In the genomic region with DNA sequence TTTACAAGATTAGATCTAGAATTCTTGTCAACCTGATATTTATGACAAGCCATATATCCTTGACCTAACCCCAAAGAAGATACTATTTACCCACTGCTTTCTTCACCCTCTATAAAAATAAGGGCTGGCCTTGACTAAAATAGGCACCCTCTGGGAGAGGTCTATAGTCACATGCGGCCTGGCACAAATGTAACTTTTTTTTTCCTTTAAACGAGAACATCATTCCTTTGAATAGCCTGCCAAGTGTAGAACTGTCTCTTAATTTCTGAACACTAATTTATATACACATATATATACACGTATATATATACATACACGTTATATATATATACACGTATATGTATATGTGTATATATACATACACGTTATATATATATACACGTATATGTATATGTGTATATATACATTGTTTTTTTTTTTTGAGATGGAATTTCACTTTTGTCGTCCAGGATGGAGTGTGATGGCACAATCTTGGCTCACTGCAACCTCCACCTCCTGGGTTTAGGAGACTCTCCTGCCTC, we compare ENCODE assay signal across 13 cellular contexts. TPM values are rescaled to one million over a fixed set of nuclear protein-coding genes. Genes with fewer than 3 reads are reported as not detected.
DNase-seq lines count a peak whose midpoint lies in the region; ATAC-seq and TF ChIP-seq lines count a peak whose summit lies in the region.
"Had no signal": no experiment of that assay in that cellular context is flagged by ENCODE, and none has a peak within 500 bp of the region (broad histone marks: within the 10 kb centered on the region; RNA-seq: fewer than 3 reads in every experiment).

No MANE protein-coding gene starts in this region.

- intact Hi-C loops in Right ventricle myocardium superior (cut with DNase I), result no loop called here
- intact Hi-C loops in prostate gland (cut with DNase I), result no loop called here

- TF ChIP-seq CTCF in prostate gland (IDR thresholded peaks at IDR 0.05) (no peak), brain microvascular endothelial cell (IDR thresholded peaks at IDR 0.05; ENCODE audit: low read depth, low read length, missing control alignments) (no peak)

- no peak overlapping the region for H3K27ac ChIP-seq in CD8-positive, alpha-beta memory T cell (ENCODE audit: low read depth, low read length)
- H3K27ac ChIP-seq in prostate gland (peak overlapping the region; percentile 23 to 47), brain microvascular endothelial cell (no peak overlapping the region)

- ATAC-seq in SK-N-SH treated with all-trans-retinoic acid at 6 μM for 48 hours (peak; percentile 75), Right ventricle myocardium superior (ENCODE audit: poor library complexity) (peak; percentile 38), GM21737 (IDR thresholded peaks at IDR 0.05; ENCODE audit: unreplicated experiment) (no peak)
- no peak for ATAC-seq in activated CD4-positive, CD25-positive, alpha-beta regulatory T cell treated with anti-CD3 and anti-CD28 coated beads, Interleukin-2, amount 50 U/mL, for 24 hours

- CTCF ChIA-PET in CD8-positive, alpha-beta memory T cell (lab: Charles Lee), result no interaction called here

- WGBS in prostate gland, result 33% methylated on average over 8 of the region's 8 CpGs

- H3K36me3 ChIP-seq in CD8-positive, alpha-beta memory T cell (ENCODE audit: insufficient read depth, low read length), result no peaks in the 10 kb centered on the region
- H3K36me3 ChIP-seq in prostate gland, result no peaks in the 10 kb centered on the region
- no peaks in the 10 kb centered on the region for H3K36me3 ChIP-seq in brain microvascular endothelial cell (replicated peaks)

- H3K9me3 ChIP-seq in CD8-positive, alpha-beta memory T cell (ENCODE audit: low read length), result peaks cover 2% of the 10 kb centered on the region
- no peaks in the 10 kb centered on the region for H3K9me3 ChIP-seq in prostate gland

- POLR2A ChIA-PET in CD8-positive, alpha-beta memory T cell (lab: Charles Lee), result no interaction called here

- H3K36me3 Mint-ChIP-seq in CD8-positive, alpha-beta memory T cell, result peaks cover 0 to 3% (median 3%) of the 10 kb centered on the region in 3 donors

- in situ Hi-C loops in brain microvascular endothelial cell (cut with HindIII; ENCODE audit: low pct_ligation_motif_present, low sequenced_read_pairs), result no loop called here

- no peak for DNase-seq in CD8-positive, alpha-beta memory T cell
- DNase-seq in Right ventricle myocardium superior (no peak), prostate gland (ENCODE audit: low spot score) (no peak), NCI-H2107 (lab: John Stamatoyannopoulos, UW) (no peak), brain microvascular endothelial cell (no peak)
- DNase-seq: activated CD8-positive, alpha-beta memory T cell treated with anti-CD3 and anti-CD28 coated beads, Interleukin-2, amount 50 U/mL, for 4 hours; H9; KBM-7; NCI-H2029; stimulated activated CD8-positive, alpha-beta memory T cell treated with anti-CD3 and anti-CD28 coated beads, Interleukin-4, amount 100 ng/mL, for 48 hours had no signal

- peaks cover 63 to 88% (median 63%) of the 10 kb centered on the region in 3 donors for H3K4me1 Mint-ChIP-seq in CD8-positive, alpha-beta memory T cell

- no peak overlapping the region for H3K4me3 Mint-ChIP-seq in CD8-positive, alpha-beta memory T cell
- H3K4me3 Mint-ChIP-seq: H9 had no signal

- H3K4me3 ChIP-seq in CD8-positive, alpha-beta memory T cell (ENCODE audit: low read length), result no peak overlapping the region
- H3K4me3 ChIP-seq in prostate gland, result no peak overlapping the region
- H3K4me3 ChIP-seq in brain microvascular endothelial cell (ENCODE audit: low read depth, low read length), result no peak overlapping the region

- peaks cover 61% of the 10 kb centered on the region for H3K4me1 ChIP-seq in CD8-positive, alpha-beta memory T cell (ENCODE audit: insufficient read depth, low read length)
- peaks cover 5% of the 10 kb centered on the region for H3K4me1 ChIP-seq in prostate gland (replicated peaks)

- no peaks in the 10 kb centered on the region for H3K27me3 Mint-ChIP-seq in CD8-positive, alpha-beta memory T cell

- no peaks in the 10 kb centered on the region for H3K27me3 ChIP-seq in CD8-positive, alpha-beta memory T cell (ENCODE audit: insufficient read depth, low read length, poor library complexity, severe bottlenecking)
- H3K27me3 ChIP-seq in prostate gland (replicated peaks; ENCODE audit: insufficient read depth) (no peaks in the 10 kb centered on the region), brain microvascular endothelial cell (replicated peaks) (no peaks in the 10 kb centered on the region)

- no peak for TF ChIP-seq POLR2A in prostate gland (IDR thresholded peaks at IDR 0.05)

- H3K9me3 Mint-ChIP-seq in CD8-positive, alpha-beta memory T cell, result peaks cover 0 to 5% (median 4%) of the 10 kb centered on the region in 5 donors

- H3K27ac Mint-ChIP-seq in CD8-positive, alpha-beta memory T cell, result peak overlapping the region in 7 of 8 donors; percentile 61 to 95 (median 77)

TF ChIP-seq in SK-N-SH treated with all-trans-retinoic acid at 6 μM for 48 hours, 23 proteins besides CTCF, POLR2A, EP300 and RAD21:
- TF ChIP-seq CSRNP3 (CRISPR knock-in tag; IDR thresholded peaks at IDR 0.05), result no peak
- TF ChIP-seq, protein P1, sequence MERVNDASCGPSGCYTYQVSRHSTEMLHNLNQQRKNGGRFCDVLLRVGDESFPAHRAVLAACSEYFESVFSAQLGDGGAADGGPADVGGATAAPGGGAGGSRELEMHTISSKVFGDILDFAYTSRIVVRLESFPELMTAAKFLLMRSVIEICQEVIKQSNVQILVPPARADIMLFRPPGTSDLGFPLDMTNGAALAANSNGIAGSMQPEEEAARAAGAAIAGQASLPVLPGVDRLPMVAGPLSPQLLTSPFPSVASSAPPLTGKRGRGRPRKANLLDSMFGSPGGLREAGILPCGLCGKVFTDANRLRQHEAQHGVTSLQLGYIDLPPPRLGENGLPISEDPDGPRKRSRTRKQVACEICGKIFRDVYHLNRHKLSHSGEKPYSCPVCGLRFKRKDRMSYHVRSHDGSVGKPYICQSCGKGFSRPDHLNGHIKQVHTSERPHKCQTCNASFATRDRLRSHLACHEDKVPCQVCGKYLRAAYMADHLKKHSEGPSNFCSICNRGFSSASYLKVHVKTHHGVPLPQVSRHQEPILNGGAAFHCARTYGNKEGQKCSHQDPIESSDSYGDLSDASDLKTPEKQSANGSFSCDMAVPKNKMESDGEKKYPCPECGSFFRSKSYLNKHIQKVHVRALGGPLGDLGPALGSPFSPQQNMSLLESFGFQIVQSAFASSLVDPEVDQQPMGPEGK (CRISPR knock-in tag; IDR thresholded peaks at IDR 0.05; ENCODE audit: borderline replicate concordance), result no peak

RNA-seq across cellular contexts. Expression of gene PPTC7, which starts 18.6 kb away (rescaled TPM):
- 10 to 100 TPM; 52.0 TPM for total RNA-seq in CD8-positive, alpha-beta memory T cell
- polyA plus RNA-seq in CD8-positive, alpha-beta memory T cell, result 11.7 TPM
- total RNA-seq in Right ventricle myocardium superior, result 98.3 TPM
- 10 to 100 TPM; 11.2 to 21.8 TPM for total RNA-seq in prostate gland

RNA-seq across cellular contexts. Expression of gene TCTN1, which starts 49.4 kb away (rescaled TPM):
- total RNA-seq in CD8-positive, alpha-beta memory T cell, result 10 to 100 TPM in 1 of 2 experiments, 1 to 10 TPM in 1; 9.8 to 11.1 TPM
- polyA plus RNA-seq in CD8-positive, alpha-beta memory T cell, result 4.6 TPM
- total RNA-seq in Right ventricle myocardium superior (21.1 TPM), prostate gland (10 to 100 TPM; 45.5 to 68.7 TPM)

Comparison
In these comparisons a context has a peak if more than half of its experiments do, and no peak if none do; other contexts are left out.
1. H3K27ac ChIP-seq: peak in prostate gland (2 of 2); none in CD8-positive, alpha-beta memory T cell (single experiment) and brain microvascular endothelial cell (single experiment).
2. ATAC-seq: peak in SK-N-SH treated with all-trans-retinoic acid at 6 μM for 48 hours (single experiment) and Right ventricle myocardium superior (single experiment); none in activated CD4-positive, CD25-positive, alpha-beta regulatory T cell treated with anti-CD3 and anti-CD28 coated beads, Interleukin-2, amount 50 U/mL, for 24 hours (0 of 2) and GM21737 (single experiment).